In the genomic region with DNA sequence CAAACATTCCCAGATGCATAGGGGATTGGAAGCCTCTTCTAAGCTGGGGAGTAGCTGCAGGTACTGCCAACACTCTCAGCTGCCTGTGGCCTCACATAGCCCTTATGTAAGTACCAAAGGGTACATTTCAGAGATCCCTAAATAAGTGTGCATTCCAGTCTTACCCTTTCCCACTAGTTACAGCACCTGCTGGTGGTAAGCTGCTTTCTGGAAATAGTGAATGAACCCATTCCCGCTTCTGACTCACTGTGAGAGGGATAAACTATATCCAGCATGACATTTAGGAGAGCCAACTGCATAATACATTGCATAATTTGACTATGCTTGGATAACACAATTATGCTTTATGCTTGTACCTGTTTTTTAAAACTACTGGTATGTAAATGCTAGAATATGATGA, we compare ENCODE assay signal across 26 cellular contexts.
DNase-seq lines count a peak whose midpoint lies in the region; ATAC-seq and TF ChIP-seq lines count a peak whose summit lies in the region.
"Had no signal": no experiment of that assay in that cellular context is flagged by ENCODE, and none has a peak within 500 bp of the region (broad histone marks: within the 10 kb centered on the region; RNA-seq: fewer than 3 reads in every experiment).

No MANE protein-coding gene starts in this region.

- ATAC-seq in naive thymus-derived CD4-positive, alpha-beta T cell, result no peak
- ATAC-seq in GM23338 (no peak), aorta (ENCODE audit: low FRiP score) (no peak)
- ATAC-seq: activated naive CD4-positive, alpha-beta T cell treated with anti-CD3 and anti-CD28 coated beads, Interleukin-2, amount 50 U/mL, for 72 hours; body of pancreas; stimulated activated memory B cell treated with anti-CD40 and anti-IgM and Interleukin-4, amounts not matched to agents 10 μg/mL and 1 μg/mL and 100 μg/mL, for 72 hours had no signal

- no peak; the same call in 1 of the 2 replicates for TF ChIP-seq CTCF in AG09319 (IDR thresholded peaks at IDR 0.05; ENCODE audit: low read depth, low read length)
- TF ChIP-seq CTCF in fibroblast of mammary gland (conservative IDR thresholded peaks at IDR 0.05; ENCODE audit: control insufficient read depth, insufficient read depth, low read depth, low read length), result no peak
- no peak for TF ChIP-seq CTCF in GM23338 (conservative IDR thresholded peaks at IDR 0.05; ENCODE audit: low read depth in 2 of 2)

- H3K4me3 ChIP-seq in adipocyte (ENCODE audit: low read length) (no peak overlapping the region), fibroblast of mammary gland (ENCODE audit: control insufficient read depth, low read depth, low read length) (no peak overlapping the region), muscle layer of duodenum (ENCODE audit: low read depth in 1 of 2, low read length in 2 of 2) (no peak overlapping the region), Karpas-422 (ENCODE audit: low read length) (no peak overlapping the region), GM23338 (no peak overlapping the region), aorta (ENCODE audit: low read length in 2 of 2) (no peak overlapping the region)
- no peak overlapping the region for H3K4me3 ChIP-seq in naive thymus-derived CD4-positive, alpha-beta T cell (ENCODE audit: low read length)
- H3K4me3 ChIP-seq: body of pancreas had no signal

- peaks cover 0 to 4% (median 0%) of the 10 kb centered on the region in 11 donors for H3K9me3 Mint-ChIP-seq in naive thymus-derived CD4-positive, alpha-beta T cell
- peaks cover 6% of the 10 kb centered on the region; the same call in 1 of the 3 replicates for H3K9me3 Mint-ChIP-seq in GM23338
- H3K9me3 Mint-ChIP-seq: activated CD4-positive, alpha-beta T cell treated with anti-CD3 and anti-CD28 coated beads, Interleukin-2, amount 10 ng/mL, durations not matched to agents 7 days and 5 days; T-helper 2 cell treated with Interferon-gamma antibody and Interleukin-4, amounts not matched to agents 5 μg/mL and 100 μg/mL, for 36 hours had no signal

- H3K4me1 Mint-ChIP-seq in naive thymus-derived CD4-positive, alpha-beta T cell, result peaks cover 0 to 3% (median 0%) of the 10 kb centered on the region in 7 donors
- no peaks in the 10 kb centered on the region for H3K4me1 Mint-ChIP-seq in GM23338
- H3K4me1 Mint-ChIP-seq: activated CD4-positive, alpha-beta T cell treated with anti-CD3 and anti-CD28 coated beads, Interleukin-2, amount 10 ng/mL, durations not matched to agents 7 days and 5 days; B cell; naive B cell; stimulated activated memory B cell treated with anti-CD40 and anti-IgM and Interleukin-4, amounts not matched to agents 10 μg/mL and 1 μg/mL and 100 μg/mL, for 72 hours had no signal

- peaks cover 0 to 10% (median 2%) of the 10 kb centered on the region in 5 donors for H3K27me3 Mint-ChIP-seq in naive thymus-derived CD4-positive, alpha-beta T cell
- H3K27me3 Mint-ChIP-seq in GM23338 (ENCODE audit: insufficient read depth, low read depth, poor library complexity), result no peaks in the 10 kb centered on the region
- H3K27me3 Mint-ChIP-seq: B cell; naive B cell; stimulated activated memory B cell treated with anti-CD40 and anti-IgM and Interleukin-4, amounts not matched to agents 10 μg/mL and 1 μg/mL and 100 μg/mL, for 72 hours had no signal

- H3K27ac Mint-ChIP-seq in naive thymus-derived CD4-positive, alpha-beta T cell, result no peak overlapping the region
- H3K27ac Mint-ChIP-seq in GM23338, result no peak overlapping the region
- H3K27ac Mint-ChIP-seq: activated CD4-positive, alpha-beta T cell treated with anti-CD3 and anti-CD28 coated beads, Interleukin-2, amount 10 ng/mL, durations not matched to agents 7 days and 5 days; activated naive CD4-positive, alpha-beta T cell treated with anti-CD3 and anti-CD28 coated beads, Interleukin-2, amount 50 U/mL, for 72 hours; B cell; naive B cell; stimulated activated memory B cell treated with anti-CD40 and anti-IgM and Interleukin-4, amounts not matched to agents 10 μg/mL and 1 μg/mL and 100 μg/mL, for 72 hours; T-helper 2 cell treated with Interferon-gamma antibody and Interleukin-4, amounts not matched to agents 5 μg/mL and 100 μg/mL, for 36 hours had no signal

- H2AFZ ChIP-seq in Karpas-422 (ENCODE audit: low read length) (no peak overlapping the region), GM23338 (no peak overlapping the region)

- H3K79me2 ChIP-seq in Karpas-422 (ENCODE audit: low read length) (no peaks in the 10 kb centered on the region), GM23338 (replicated peaks; ENCODE audit: insufficient read depth) (no peaks in the 10 kb centered on the region)

- no peaks in the 10 kb centered on the region for H3K9me2 ChIP-seq in Karpas-422 (replicated peaks; ENCODE audit: insufficient read depth, low read length)
- 0 out of 2 replicates have a peak, but pooled peaks cover 5% of the 10 kb centered on the region for H3K9me2 ChIP-seq in GM23338 (ENCODE audit: insufficient read depth)

- CTCF ChIA-PET in naive thymus-derived CD4-positive, alpha-beta T cell (lab: Charles Lee), result interaction anchor here (0.8 kb wide), 1 partner anchor 25 kb away, joined by 3 read pairs; no protein-coding TSS in a partner anchor

- H3K27ac ChIP-seq in muscle layer of duodenum (ENCODE audit: low read length) (peak overlapping the region; percentile 16), Karpas-422 (ENCODE audit: low read length) (no peak overlapping the region), GM23338 (ENCODE audit: low read depth) (no peak overlapping the region), aorta (ENCODE audit: low read depth in 1 of 2, low read length in 2 of 2) (no peak overlapping the region)
- no peak overlapping the region for H3K27ac ChIP-seq in naive thymus-derived CD4-positive, alpha-beta T cell (ENCODE audit: low read depth, low read length)
- H3K27ac ChIP-seq: body of pancreas had no signal

- H3K27me3 ChIP-seq in adipocyte (replicated peaks; ENCODE audit: control insufficient read depth, insufficient read depth, low read length) (no peaks in the 10 kb centered on the region), muscle layer of duodenum (ENCODE audit: low read depth, low read length) (no peaks in the 10 kb centered on the region), Karpas-422 (ENCODE audit: low read length) (no peaks in the 10 kb centered on the region), GM23338 (ENCODE audit: insufficient read depth) (no peaks in the 10 kb centered on the region), aorta (ENCODE audit: control insufficient read depth in 1 of 2, insufficient read depth in 2 of 2, low read length in 1 of 2) (no peaks in the 10 kb centered on the region)
- H3K27me3 ChIP-seq in naive thymus-derived CD4-positive, alpha-beta T cell (ENCODE audit: control insufficient read depth in 2 of 2, insufficient read depth in 2 of 2, low read length in 2 of 2), result no peaks in the 10 kb centered on the region
- H3K27me3 ChIP-seq: body of pancreas had no signal

- H3K36me3 ChIP-seq in adipocyte (ENCODE audit: control insufficient read depth, insufficient read depth, low read length, severe bottlenecking) (peaks cover 5% of the 10 kb centered on the region), muscle layer of duodenum (ENCODE audit: control insufficient read depth in 1 of 2, insufficient read depth in 2 of 2, low read length in 2 of 2) (peaks cover 0 to 8% of the 10 kb centered on the region in 2 donors), Karpas-422 (ENCODE audit: insufficient read depth, low read length) (no peaks in the 10 kb centered on the region), GM23338 (ENCODE audit: insufficient read depth) (no peaks in the 10 kb centered on the region; the same call in 1 of the 2 replicates), aorta (ENCODE audit: control insufficient read depth in 1 of 2, insufficient read depth in 2 of 2, low read length in 1 of 2) (no peaks in the 10 kb centered on the region)
- no peaks in the 10 kb centered on the region for H3K36me3 ChIP-seq in naive thymus-derived CD4-positive, alpha-beta T cell (ENCODE audit: control insufficient read depth in 2 of 3, insufficient read depth in 3 of 3, low read length in 3 of 3)

- H3K9ac ChIP-seq in adipocyte (ENCODE audit: low read length) (no peak overlapping the region), Karpas-422 (ENCODE audit: low read length) (no peak overlapping the region)

- no peaks in the 10 kb centered on the region for H3K36me3 Mint-ChIP-seq in naive thymus-derived CD4-positive, alpha-beta T cell
- peaks cover 17% of the 10 kb centered on the region; the same call in 2 of the 3 replicates for H3K36me3 Mint-ChIP-seq in GM23338 (ENCODE audit: low read depth)
- H3K36me3 Mint-ChIP-seq: activated naive CD4-positive, alpha-beta T cell treated with anti-CD3 and anti-CD28 coated beads, Interleukin-2, amount 50 U/mL, for 72 hours; naive B cell; stimulated activated memory B cell treated with anti-CD40 and anti-IgM and Interleukin-4, amounts not matched to agents 10 μg/mL and 1 μg/mL and 100 μg/mL, for 72 hours had no signal

- 97 to 99% methylated on average over 1 of the region's 1 CpG for WGBS in aorta, 2 donors

- H3K4me3 Mint-ChIP-seq in naive thymus-derived CD4-positive, alpha-beta T cell, result no peak overlapping the region
- H3K4me3 Mint-ChIP-seq in GM23338, result no peak overlapping the region
- H3K4me3 Mint-ChIP-seq: activated CD4-positive, alpha-beta T cell treated with anti-CD3 and anti-CD28 coated beads, Interleukin-2, amount 10 ng/mL, durations not matched to agents 7 days and 5 days; B cell; naive B cell; stimulated activated memory B cell treated with anti-CD40 and anti-IgM and Interleukin-4, amounts not matched to agents 10 μg/mL and 1 μg/mL and 100 μg/mL, for 72 hours; T-helper 2 cell treated with Interferon-gamma antibody and Interleukin-4, amounts not matched to agents 5 μg/mL and 100 μg/mL, for 36 hours had no signal

- H3K4me2 ChIP-seq in Karpas-422 (ENCODE audit: low read depth, low read length, poor library complexity, severe bottlenecking) (no peak overlapping the region), GM23338 (no peak overlapping the region)

- intact Hi-C loops in naive thymus-derived CD4-positive, alpha-beta T cell (cut with micrococcal nuclease), result no loop called here
- intact Hi-C loops in aorta (cut with DNase I), result no loop called here

- peaks cover 6% of the 10 kb centered on the region for H3K4me1 ChIP-seq in adipocyte (ENCODE audit: control insufficient read depth, insufficient read depth, low read length)
- H3K4me1 ChIP-seq in muscle layer of duodenum (ENCODE audit: control insufficient read depth in 1 of 2, insufficient read depth in 2 of 2, low read length in 2 of 2), result peaks cover 4 to 10% of the 10 kb centered on the region in 2 donors
- H3K4me1 ChIP-seq in naive thymus-derived CD4-positive, alpha-beta T cell (ENCODE audit: control insufficient read depth in 2 of 2, insufficient read depth in 2 of 2, low read length in 2 of 2), result no peaks in the 10 kb centered on the region
- no peaks in the 10 kb centered on the region for H3K4me1 ChIP-seq in Karpas-422 (ENCODE audit: low read length)
- H3K4me1 ChIP-seq in GM23338 (ENCODE audit: insufficient read depth), result no peaks in the 10 kb centered on the region
- no peaks in the 10 kb centered on the region for H3K4me1 ChIP-seq in aorta (ENCODE audit: control insufficient read depth in 1 of 2, insufficient read depth in 2 of 2, low read length in 2 of 2)

- POLR2A ChIA-PET in naive thymus-derived CD4-positive, alpha-beta T cell (lab: Charles Lee), result no interaction called here

- peak; percentile 14 for DNase-seq in AG09319 (ENCODE audit: extremely low read depth, low read depth)
- DNase-seq in adipocyte (ENCODE audit: low read depth), result peak; percentile 38
- peak; percentile 34 for DNase-seq in fibroblast of mammary gland (ENCODE audit: low read depth)
- DNase-seq in naive thymus-derived CD4-positive, alpha-beta T cell, result no peak
- DNase-seq in Karpas-422, result no peak
- DNase-seq in GM23338 (ENCODE audit: low spot score), result no peak
- DNase-seq in aorta, result no peak
- DNase-seq: activated CD4-positive, alpha-beta T cell treated with anti-CD3 and anti-CD28 coated beads, Interleukin-2, amount 10 ng/mL, durations not matched to agents 7 days and 5 days; body of pancreas; DMS53; effector CD4-positive, alpha-beta T cell; GF-D8; glutamatergic neuron; kidney glomerular epithelial cell; mammary epithelial cell; naive B cell; NCI-H1048; NCI-H187 treated with DMSO at 0.1 percent for 48 hours; NCI-H748 treated with DMSO at 0.1 percent for 48 hours; nucleus accumbens; stimulated activated CD4-positive, alpha-beta T cell treated with anti-CD3 and anti-CD28 coated beads, Interleukin-2, amount 100 ng/mL, for 48 hours had no signal

- H3F3A ChIP-seq in GM23338 (replicated peaks; ENCODE audit: low read depth), result no peaks in the 10 kb centered on the region

- H4K20me1 ChIP-seq in Karpas-422 (ENCODE audit: insufficient read depth, low read depth, low read length) (no peaks in the 10 kb centered on the region), GM23338 (replicated peaks; ENCODE audit: insufficient read depth) (no peaks in the 10 kb centered on the region; the same call in 1 of the 2 replicates)

- H3K9me3 ChIP-seq in adipocyte (ENCODE audit: control insufficient read depth, low read length) (no peaks in the 10 kb centered on the region), muscle layer of duodenum (ENCODE audit: control insufficient read depth in 1 of 2, low read length in 2 of 2) (peaks cover 0 to 2% of the 10 kb centered on the region in 2 donors), Karpas-422 (ENCODE audit: low read length) (no peaks in the 10 kb centered on the region), aorta (ENCODE audit: control insufficient read depth, low read length) (no peaks in the 10 kb centered on the region)
- H3K9me3 ChIP-seq in naive thymus-derived CD4-positive, alpha-beta T cell (ENCODE audit: control insufficient read depth in 2 of 3, low read length in 3 of 3), result no peaks in the 10 kb centered on the region
- H3K9me3 ChIP-seq: body of pancreas had no signal

Comparison
In these comparisons a context has a peak if more than half of its experiments do, and no peak if none do; other contexts are left out.
1. DNase-seq: peak in AG09319 (single experiment), adipocyte (single experiment) and fibroblast of mammary gland (single experiment); none in naive thymus-derived CD4-positive, alpha-beta T cell (0 of 9), Karpas-422 (single experiment), GM23338 (single experiment) and aorta (0 of 2).